Comparison of ENCODE assay signal across 26 cellular contexts in the genomic region with DNA sequence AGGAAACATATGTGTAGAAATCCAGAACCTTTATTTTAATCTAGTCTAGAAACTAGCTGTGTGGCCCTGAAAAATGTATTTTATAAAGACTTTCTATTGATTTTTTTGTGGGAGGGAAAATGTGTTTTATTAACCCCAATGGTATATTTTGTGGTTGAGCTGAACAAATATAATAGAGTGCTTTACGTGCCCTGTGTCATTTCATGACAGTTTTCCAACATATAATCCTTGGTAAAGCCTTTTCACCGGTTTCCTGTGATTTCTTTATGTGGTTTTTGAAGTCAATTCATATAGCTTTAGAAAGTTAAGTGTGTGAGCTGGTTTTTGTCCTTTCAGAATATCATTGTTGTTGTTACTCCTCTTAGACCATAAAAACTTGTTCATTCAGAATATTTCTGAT.
"Had no signal": no experiment of that assay in that cellular context is flagged by ENCODE, and none has a peak within 500 bp of the region (broad histone marks: within the 10 kb centered on the region; RNA-seq: fewer than 3 reads in every experiment).

No MANE protein-coding gene starts in this region.

- H3K4me3 ChIP-seq: stomach, suprapubic skin, testis, thoracic aorta, thyroid gland, tibial artery, tibial nerve, transverse colon, upper lobe of left lung, upper lobe of right lung, uterus, vagina had no signal

- H3K36me3 ChIP-seq: stomach, suprapubic skin, thoracic aorta, thyroid gland, tibial artery, tibial nerve, transverse colon, upper lobe of left lung, upper lobe of right lung, uterus, vagina had no signal

- H3K27me3 ChIP-seq: stomach, suprapubic skin, testis, thyroid gland, tibial artery, tibial nerve, transverse colon, upper lobe of left lung, upper lobe of right lung, uterus, vagina had no signal

- ATAC-seq: stimulated activated effector memory CD8-positive, alpha-beta T cell treated with anti-CD3 and anti-CD28 coated beads, Interleukin-12 subunit alpha, Interleukin-12 subunit beta, amount 100 ng/mL, for 72 hours; stimulated activated memory B cell treated with anti-CD40 and anti-IgM and Interleukin-4, amounts not matched to agents 10 μg/mL and 1 μg/mL and 100 μg/mL, for 72 hours; stimulated activated naive B cell treated with anti-CD40 and anti-IgM and Interleukin-4, amounts not matched to agents 10 μg/mL and 1 μg/mL and 100 μg/mL, for 72 hours; stimulated activated naive CD8-positive, alpha-beta T cell treated with anti-CD3 and anti-CD28 coated beads, Interleukin-15, amount 100 ng/mL, for 72 hours; stimulated activated naive CD8-positive, alpha-beta T cell treated with anti-CD3 and anti-CD28 coated beads, Interleukin-15, Interleukin-2, amounts not matched to agents 100 U/mL and 50 U/mL, for 24 hours; upper lobe of right lung had no signal

- H3K27ac ChIP-seq: stomach, suprapubic skin, testis, thoracic aorta, thyroid gland, tibial artery, tibial nerve, transverse colon, upper lobe of left lung, upper lobe of right lung, uterus, vagina had no signal

- H3K9me3 ChIP-seq: stomach, suprapubic skin, testis, thoracic aorta, thyroid gland, tibial artery, tibial nerve, transverse colon, upper lobe of left lung, upper lobe of right lung, uterus, vagina had no signal

- DNase-seq: stimulated activated CD4-positive, alpha-beta T cell treated with anti-CD3 and anti-CD28 coated beads, Interleukin-2, amount 100 ng/mL, for 48 hours; stimulated activated CD4-positive, alpha-beta T cell treated with anti-CD3 and anti-CD28 coated beads, Interleukin-4, amount 100 ng/mL, for 1 hour; stimulated activated CD4-positive, alpha-beta T cell treated with anti-CD3 and anti-CD28 coated beads, Interleukin-4, amount 100 ng/mL, for 24 hours; stimulated activated CD4-positive, alpha-beta T cell treated with anti-CD3 and anti-CD28 coated beads, Interleukin-4, amount 100 ng/mL, for 4 hours; stimulated activated CD8-positive, alpha-beta memory T cell treated with anti-CD3 and anti-CD28 coated beads, Interleukin-4, amount 100 ng/mL, for 48 hours; stimulated activated naive B cell treated with anti-CD40 and anti-IgM and Interleukin-4, amounts not matched to agents 10 μg/mL and 1 μg/mL and 100 μg/mL, for 72 hours; stimulated activated naive CD4-positive, alpha-beta T cell; stimulated activated naive CD4-positive, alpha-beta T cell treated with Interleukin-2 at 50 U/mL for 16 hours; stimulated activated naive CD8-positive, alpha-beta T cell treated with anti-CD3 and anti-CD28 coated beads, Interleukin-15, amount 100 ng/mL, for 72 hours; stimulated activated naive CD8-positive, alpha-beta T cell treated with anti-CD3 and anti-CD28 coated beads, Interleukin-15, Interleukin-2, amounts not matched to agents 100 U/mL and 50 U/mL, for 24 hours; stomach; substantia nigra; testis; thyroid gland; tibial artery; transverse colon; trophoblast cell; upper lobe of left lung; upper lobe of right lung; uterus had no signal

- H3K4me1 ChIP-seq: stomach, suprapubic skin, testis, thyroid gland, transverse colon, upper lobe of left lung, upper lobe of right lung, uterus, vagina had no signal
